ENCODE assay signal across 1 cellular context in the genomic region with DNA sequence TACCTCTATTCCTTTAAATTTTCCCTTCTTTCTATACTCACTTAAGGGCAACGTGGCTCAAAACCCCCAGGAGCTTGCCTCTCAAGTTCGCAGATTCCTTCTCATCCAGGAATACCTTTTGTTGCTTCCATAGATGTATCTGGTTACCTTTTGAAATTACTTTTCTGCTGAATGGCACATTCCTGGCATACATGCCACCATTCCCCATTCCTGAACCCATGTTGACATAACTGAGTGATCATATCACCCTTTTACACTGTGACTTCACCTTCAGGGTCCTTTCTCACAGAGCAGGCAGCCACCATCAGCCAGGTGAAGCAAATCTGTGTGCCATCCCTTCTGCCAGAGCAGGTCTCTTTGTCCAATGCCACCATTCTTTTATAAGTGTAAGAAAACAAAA.
TF ChIP-seq lines count a peak whose summit lies in the region.

No MANE protein-coding gene starts in this region.

TF ChIP-seq in Ishikawa, 13 proteins besides CTCF, POLR2A, EP300 and RAD21 (continued from another document):
- TF ChIP-seq, protein P1, sequence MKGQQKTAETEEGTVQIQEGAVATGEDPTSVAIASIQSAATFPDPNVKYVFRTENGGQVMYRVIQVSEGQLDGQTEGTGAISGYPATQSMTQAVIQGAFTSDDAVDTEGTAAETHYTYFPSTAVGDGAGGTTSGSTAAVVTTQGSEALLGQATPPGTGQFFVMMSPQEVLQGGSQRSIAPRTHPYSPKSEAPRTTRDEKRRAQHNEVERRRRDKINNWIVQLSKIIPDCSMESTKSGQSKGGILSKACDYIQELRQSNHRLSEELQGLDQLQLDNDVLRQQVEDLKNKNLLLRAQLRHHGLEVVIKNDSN (IDR thresholded peaks at IDR 0.05): 0 out of 2 replicates have a peak, but pooled peaks have one; percentile 13
- TF ChIP-seq NFIC (IDR thresholded peaks at IDR 0.05): peak; percentile 89
